29 cellular contexts compared by ENCODE assay signal in the genomic region with DNA sequence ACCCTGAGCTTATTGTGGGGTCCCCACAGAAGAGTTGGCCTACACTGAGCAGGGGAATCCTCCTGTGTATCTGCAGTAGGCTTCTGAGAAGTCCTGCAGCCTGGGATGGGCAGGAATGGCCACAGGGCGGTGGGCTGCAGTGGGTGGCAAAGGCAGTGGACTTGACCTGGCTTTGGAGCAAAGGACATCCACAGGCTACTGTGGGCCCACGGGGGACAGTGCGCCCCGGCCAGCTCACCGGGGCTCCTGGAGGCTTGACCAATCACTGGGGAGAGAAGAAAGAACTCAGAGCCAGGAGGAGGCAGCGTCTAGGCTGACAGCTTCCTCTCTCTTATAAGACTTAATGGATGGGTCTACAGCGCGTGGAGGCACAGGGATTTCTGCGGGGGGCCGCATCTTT.
"Had no signal": no experiment of that assay in that cellular context is flagged by ENCODE, and none has a peak within 500 bp of the region (broad histone marks: within the 10 kb centered on the region; RNA-seq: fewer than 3 reads in every experiment).

No MANE protein-coding gene starts in this region.

- DNase-seq: naive thymus-derived CD4-positive, alpha-beta T cell; occipital lobe; ovary; posterior cingulate gyrus; psoas muscle; right cardiac atrium; right lobe of liver; sigmoid colon; small intestine; stimulated activated CD4-positive, alpha-beta T cell treated with anti-CD3 and anti-CD28 coated beads, Interleukin-12 subunit alpha, Interleukin-12 subunit beta, amount 100 ng/mL, for 4 hours; stimulated activated CD4-positive, alpha-beta T cell treated with anti-CD3 and anti-CD28 coated beads, Interleukin-1b, Interleukin-23, amount 100 ng/mL, for 48 hours; stimulated activated CD4-positive, alpha-beta T cell treated with anti-CD3 and anti-CD28 coated beads, Interleukin-4, amount 100 ng/mL, for 1 hour; stimulated activated CD4-positive, alpha-beta T cell treated with anti-CD3 and anti-CD28 coated beads, Interleukin-4, amount 100 ng/mL, for 4 hours; stimulated activated CD8-positive, alpha-beta memory T cell treated with anti-CD3 and anti-CD28 coated beads, Interleukin-4, amount 100 ng/mL, for 48 hours; stimulated activated naive CD4-positive, alpha-beta T cell; substantia nigra; testis; tibial artery; transverse colon; upper lobe of right lung; uterus had no signal

- H3K27ac Mint-ChIP-seq: naive thymus-derived CD4-positive, alpha-beta T cell; neural progenitor cell; progenitor cell of endocrine pancreas; stimulated activated memory B cell treated with anti-CD40 and anti-IgM and Interleukin-4, amounts not matched to agents 10 μg/mL and 1 μg/mL and 100 μg/mL, for 72 hours; stimulated activated naive CD8-positive, alpha-beta T cell treated with anti-CD3 and anti-CD28 coated beads, Interleukin-15, Interleukin-2, amounts not matched to agents 100 ng/mL and 50 ng/mL, for 24 hours; type B pancreatic cell had no signal

- H3K9me3 Mint-ChIP-seq: naive thymus-derived CD4-positive, alpha-beta T cell; nephron; neural progenitor cell; stimulated activated memory B cell treated with anti-CD40 and anti-IgM and Interleukin-4, amounts not matched to agents 10 μg/mL and 1 μg/mL and 100 μg/mL, for 72 hours; stimulated activated naive CD8-positive, alpha-beta T cell treated with anti-CD3 and anti-CD28 coated beads, Interleukin-15, Interleukin-2, amounts not matched to agents 100 ng/mL and 50 ng/mL, for 24 hours; type B pancreatic cell had no signal

- H3K36me3 ChIP-seq: neural progenitor cell, ovary, right lobe of liver, sigmoid colon, suprapubic skin, tibial artery, transverse colon, upper lobe of right lung, uterus had no signal

- H3K27me3 Mint-ChIP-seq: naive thymus-derived CD4-positive, alpha-beta T cell; stimulated activated memory B cell treated with anti-CD40 and anti-IgM and Interleukin-4, amounts not matched to agents 10 μg/mL and 1 μg/mL and 100 μg/mL, for 72 hours had no signal

- H3K4me3 ChIP-seq: neural progenitor cell, ovary, psoas muscle, right lobe of liver, sigmoid colon, suprapubic skin, testis, tibial artery, transverse colon, upper lobe of right lung, uterus had no signal

- H3K27ac ChIP-seq: neural progenitor cell, ovary, parathyroid adenoma, psoas muscle, right lobe of liver, sigmoid colon, suprapubic skin, testis, tibial artery, transverse colon, upper lobe of right lung, uterus had no signal

- H3K4me1 Mint-ChIP-seq: stimulated activated memory B cell treated with anti-CD40 and anti-IgM and Interleukin-4, amounts not matched to agents 10 μg/mL and 1 μg/mL and 100 μg/mL, for 72 hours had no signal

- H3K4me1 ChIP-seq: neural progenitor cell, parathyroid adenoma, psoas muscle, right lobe of liver, sigmoid colon, suprapubic skin, testis, tibial artery, transverse colon, upper lobe of right lung, uterus had no signal

- H3K9me3 ChIP-seq: ovary, psoas muscle, right lobe of liver, sigmoid colon, suprapubic skin, testis, tibial artery, transverse colon, upper lobe of right lung, uterus had no signal

- H3K27me3 ChIP-seq: neural progenitor cell, ovary, right lobe of liver, sigmoid colon, suprapubic skin, testis, tibial artery, transverse colon, upper lobe of right lung, uterus had no signal

- ATAC-seq: naive thymus-derived CD4-positive, alpha-beta T cell; psoas muscle; right cardiac atrium; right lobe of liver; stimulated activated memory B cell treated with anti-CD40 and anti-IgM and Interleukin-4, amounts not matched to agents 10 μg/mL and 1 μg/mL and 100 μg/mL, for 72 hours had no signal

- H3K4me3 Mint-ChIP-seq: naive thymus-derived CD4-positive, alpha-beta T cell; nephron; neural progenitor cell; stimulated activated memory B cell treated with anti-CD40 and anti-IgM and Interleukin-4, amounts not matched to agents 10 μg/mL and 1 μg/mL and 100 μg/mL, for 72 hours; stimulated activated naive CD8-positive, alpha-beta T cell treated with anti-CD3 and anti-CD28 coated beads, Interleukin-15, Interleukin-2, amounts not matched to agents 100 ng/mL and 50 ng/mL, for 24 hours; type B pancreatic cell had no signal
